8 cellular contexts compared by ENCODE assay signal in genomic region chr9:130681769-130682489, GRCh38. TPM values are rescaled to one million over a fixed set of nuclear protein-coding genes. Genes with fewer than 3 reads are reported as not detected.
DNase-seq lines count a peak whose midpoint lies in the region; ATAC-seq and TF ChIP-seq lines count a peak whose summit lies in the region.

No MANE protein-coding gene starts in this region.

- in situ Hi-C loops in G401 (cut with HindIII; ENCODE audit: low sequenced_read_pairs): no loop called here

- POLR2A ChIA-PET in activated CD8-positive, alpha-beta T cell treated with anti-CD3 and anti-CD28 coated beads, Interleukin-2, amount 10 ng/mL, durations not matched to agents 7 days and 5 days (lab: Charles Lee): interaction anchor here (2.2 kb wide), 1 partner anchor 12 kb away, joined by 6 read pairs; the partner anchor contains the start of gene EXOSC2

- H3K4me1 Mint-ChIP-seq in activated CD8-positive, alpha-beta T cell treated with anti-CD3 and anti-CD28 coated beads, Interleukin-2, amount 10 ng/mL, durations not matched to agents 7 days and 5 days (ENCODE audit: low read depth): peaks cover 6% of the 10 kb centered on the region
- H3K4me1 Mint-ChIP-seq in endothelial cell (ENCODE audit: unreplicated experiment): no peaks in the 10 kb centered on the region

- no peak overlapping the region for H3K27ac ChIP-seq in rectal smooth muscle tissue (ENCODE audit: low read depth, low read length)

- H3K27ac Mint-ChIP-seq in activated CD8-positive, alpha-beta T cell treated with anti-CD3 and anti-CD28 coated beads, Interleukin-2, amount 10 ng/mL, durations not matched to agents 7 days and 5 days: no peak overlapping the region
- no peak overlapping the region for H3K27ac Mint-ChIP-seq in endothelial cell (ENCODE audit: unreplicated experiment)

- H3K36me3 Mint-ChIP-seq in activated CD8-positive, alpha-beta T cell treated with anti-CD3 and anti-CD28 coated beads, Interleukin-2, amount 10 ng/mL, durations not matched to agents 7 days and 5 days (ENCODE audit: low read depth): no peaks in the 10 kb centered on the region
- peaks cover 3% of the 10 kb centered on the region for H3K36me3 Mint-ChIP-seq in endothelial cell (ENCODE audit: low read depth, unreplicated experiment)

- peak overlapping the region; percentile 56 for H3K4me3 ChIP-seq in rectal smooth muscle tissue (ENCODE audit: low read length)

- peak; percentile 40 for ATAC-seq in activated CD8-positive, alpha-beta T cell treated with anti-CD3 and anti-CD28 coated beads, Interleukin-2, amount 10 ng/mL, durations not matched to agents 7 days and 5 days
- ATAC-seq in Right ventricle myocardium superior (ENCODE audit: poor library complexity) (peak; percentile 23), GM19452 (IDR thresholded peaks at IDR 0.05; ENCODE audit: unreplicated experiment) (no peak), HG02970 (IDR thresholded peaks at IDR 0.05; ENCODE audit: low FRiP score, unreplicated experiment) (no peak)

- CTCF ChIA-PET in activated CD8-positive, alpha-beta T cell treated with anti-CD3 and anti-CD28 coated beads, Interleukin-2, amount 10 ng/mL, durations not matched to agents 7 days and 5 days (lab: Charles Lee): interaction anchor here (0.6 to 3.2 kb wide), 22 partner anchors 9 to 364 kb away, joined by 3 to 51 read pairs (median 4); partner anchors contain the start of gene EXOSC2

- peaks cover 21% of the 10 kb centered on the region for H3K27me3 Mint-ChIP-seq in activated CD8-positive, alpha-beta T cell treated with anti-CD3 and anti-CD28 coated beads, Interleukin-2, amount 10 ng/mL, durations not matched to agents 7 days and 5 days (ENCODE audit: low read depth)
- peaks cover 13% of the 10 kb centered on the region for H3K27me3 Mint-ChIP-seq in endothelial cell (ENCODE audit: unreplicated experiment)

- intact Hi-C loops in Right ventricle myocardium superior (cut with DNase I): no loop called here

- peak; percentile 38 for DNase-seq in G401 (ENCODE audit: low spot score)
- peak; percentile 36 for DNase-seq in HT1080 (ENCODE audit: low read depth)
- peak; percentile 26 for DNase-seq in activated CD8-positive, alpha-beta T cell treated with anti-CD3 and anti-CD28 coated beads, Interleukin-2, amount 10 ng/mL, durations not matched to agents 7 days and 5 days
- no peak for DNase-seq in Right ventricle myocardium superior
- no peak for DNase-seq in endothelial cell (ENCODE audit: low spot score)

- H3K4me1 ChIP-seq in rectal smooth muscle tissue (ENCODE audit: control insufficient read depth, insufficient read depth, low read length): peaks cover 7% of the 10 kb centered on the region

- H3K9ac ChIP-seq in rectal smooth muscle tissue (ENCODE audit: low read length): no peak overlapping the region

- H3K9me3 Mint-ChIP-seq in activated CD8-positive, alpha-beta T cell treated with anti-CD3 and anti-CD28 coated beads, Interleukin-2, amount 10 ng/mL, durations not matched to agents 7 days and 5 days (ENCODE audit: insufficient read depth): no peaks in the 10 kb centered on the region
- H3K9me3 Mint-ChIP-seq in endothelial cell (ENCODE audit: unreplicated experiment): no peaks in the 10 kb centered on the region

- TF ChIP-seq CTCF in endothelial cell (IDR thresholded peaks at IDR 0.05; ENCODE audit: unreplicated experiment): no peak

- H3K4me3 Mint-ChIP-seq in activated CD8-positive, alpha-beta T cell treated with anti-CD3 and anti-CD28 coated beads, Interleukin-2, amount 10 ng/mL, durations not matched to agents 7 days and 5 days: peak overlapping the region; percentile 74
- no peak overlapping the region for H3K4me3 Mint-ChIP-seq in endothelial cell (ENCODE audit: unreplicated experiment)

- H3K27me3 ChIP-seq in rectal smooth muscle tissue (ENCODE audit: control insufficient read depth, insufficient read depth, low read length): peaks cover 3% of the 10 kb centered on the region

- no peaks in the 10 kb centered on the region for H3K36me3 ChIP-seq in rectal smooth muscle tissue (ENCODE audit: control insufficient read depth, insufficient read depth, low read length)

RNA-seq across cellular contexts. Expression of gene EXOSC2, which starts 11.7 kb away (rescaled TPM):
- total RNA-seq in G401 (2014; rRNA removed; shearing (Covaris generic)): 41.5 and 66.4 TPM in 2 replicates
- 65.0 and 69.6 TPM in 2 replicates for total RNA-seq in HT1080 (2014; rRNA removed; shearing (Covaris generic))
- 50.5 and 53.3 TPM in 2 replicates for polyA plus RNA-seq in HT1080 (2015; cell fraction: cytosol; rRNA removed)
- polyA plus RNA-seq in HT1080 (2015; cell fraction: nucleus; rRNA removed): 77.7 and 81.6 TPM in 2 replicates
- 10 to 100 TPM; 59.6 to 61.6 TPM for total RNA-seq in activated CD8-positive, alpha-beta T cell treated with anti-CD3 and anti-CD28 coated beads, Interleukin-2, amount 10 ng/mL, durations not matched to agents 7 days and 5 days
- total RNA-seq in Right ventricle myocardium superior (10.9 TPM), endothelial cell (ENCODE audit: unreplicated experiment) (26.0 TPM)

RNA-seq across cellular contexts. Expression of gene PRDM12, which starts 17.5 kb away (rescaled TPM):
- not detected in 2 replicates for total RNA-seq in G401 (2014; rRNA removed; shearing (Covaris generic))
- total RNA-seq in HT1080 (2014; rRNA removed; shearing (Covaris generic)): 0.07 and 0.10 TPM in 2 replicates
- 0.33 and 0.36 TPM in 2 replicates for polyA plus RNA-seq in HT1080 (2015; cell fraction: cytosol; rRNA removed)
- 0.06 and 0.10 TPM in 2 replicates for polyA plus RNA-seq in HT1080 (2015; cell fraction: nucleus; rRNA removed)
- total RNA-seq in activated CD8-positive, alpha-beta T cell treated with anti-CD3 and anti-CD28 coated beads, Interleukin-2, amount 10 ng/mL, durations not matched to agents 7 days and 5 days: not detected
- not detected for total RNA-seq in Right ventricle myocardium superior
- not detected for total RNA-seq in endothelial cell (ENCODE audit: unreplicated experiment)

Comparison
In these comparisons a context has a peak if more than half of its experiments do, and no peak if none do; other contexts are left out.
1. DNase-seq: peak in G401 (single experiment), HT1080 (single experiment) and activated CD8-positive, alpha-beta T cell treated with anti-CD3 and anti-CD28 coated beads, Interleukin-2, amount 10 ng/mL, durations not matched to agents 7 days and 5 days (single experiment); none in Right ventricle myocardium superior (single experiment) and endothelial cell (single experiment).
2. ATAC-seq: peak in activated CD8-positive, alpha-beta T cell treated with anti-CD3 and anti-CD28 coated beads, Interleukin-2, amount 10 ng/mL, durations not matched to agents 7 days and 5 days (single experiment) and Right ventricle myocardium superior (single experiment); none in GM19452 (single experiment) and HG02970 (single experiment).